10 cellular contexts compared by ENCODE assay signal in the genomic region with DNA sequence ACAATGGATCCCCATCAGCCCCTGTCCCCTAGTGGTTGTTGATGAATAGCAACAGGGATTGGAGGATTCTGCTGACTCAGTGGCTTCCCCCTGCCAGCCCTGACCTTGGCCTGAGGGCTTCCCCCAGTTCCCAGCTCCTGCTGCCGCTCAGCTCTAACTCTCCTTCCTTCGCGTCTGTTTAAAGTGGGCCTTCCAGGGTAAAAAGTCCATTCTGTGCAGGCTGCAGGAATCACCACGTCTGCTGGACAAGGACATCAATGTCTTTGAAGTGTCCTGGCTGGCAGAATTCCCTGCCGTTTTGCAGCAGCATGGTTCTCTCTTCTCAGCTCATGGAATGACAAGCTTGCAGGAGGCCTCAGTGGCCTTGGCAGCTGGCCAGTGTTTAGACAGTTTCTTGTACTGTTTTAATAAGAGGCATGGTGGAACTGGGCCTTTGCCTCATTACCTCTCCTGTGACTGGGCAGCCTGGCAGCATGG.
DNase-seq lines count a peak whose midpoint lies in the region; ATAC-seq and TF ChIP-seq lines count a peak whose summit lies in the region.
"Had no signal": no experiment of that assay in that cellular context is flagged by ENCODE, and none has a peak within 500 bp of the region (broad histone marks: within the 10 kb centered on the region; RNA-seq: fewer than 3 reads in every experiment).

No MANE protein-coding gene starts in this region.

- peak; percentile 68 for DNase-seq in AG20443 (ENCODE audit: low spot score)
- no peak for DNase-seq in HFF-Myc (ENCODE audit: extremely low read depth, low read depth)
- DNase-seq in body of pancreas = peak; percentile 33 to 60 (median 43)
- DNase-seq in left kidney (ENCODE audit: low read depth, low spot score) = peak; percentile 71
- no peak for DNase-seq in COLO829 (ENCODE audit: low spot score)
- DNase-seq in activated CD4-positive, alpha-beta T cell treated with anti-CD3 and anti-CD28 coated beads, Interleukin-2, amount 50 U/mL, for 1 hour = no peak
- DNase-seq in activated T-cell treated with anti-CD3 and anti-CD28 coated beads for 4 hours = no peak
- no peak for DNase-seq in spleen

- H3K4me1 ChIP-seq in body of pancreas (no peaks in the 10 kb centered on the region), spleen (peaks cover 0 to 15% (median 0%) of the 10 kb centered on the region in 6 donors)
- H3K4me1 ChIP-seq: vagina had no signal

- H3K27ac ChIP-seq in body of pancreas = no peak overlapping the region
- H3K27ac ChIP-seq in spleen = no peak overlapping the region
- H3K27ac ChIP-seq: vagina had no signal

- no peak for ATAC-seq in body of pancreas
- ATAC-seq: Panc1 had no signal

- TF ChIP-seq POLR2A in body of pancreas (IDR thresholded peaks at IDR 0.05) = no peak
- no peak for TF ChIP-seq POLR2A in spleen (IDR thresholded peaks at IDR 0.05)

- H3K27me3 ChIP-seq in body of pancreas (no peaks in the 10 kb centered on the region), spleen (replicated peaks in 1 of 7) (no peaks in the 10 kb centered on the region)
- H3K27me3 ChIP-seq: vagina had no signal

- H3K36me3 ChIP-seq in body of pancreas (replicated peaks in 1 of 2; ENCODE audit: insufficient read depth in 1 of 2, low read depth in 2 of 2) (no peaks in the 10 kb centered on the region), spleen (no peaks in the 10 kb centered on the region)
- H3K36me3 ChIP-seq: vagina had no signal

- peak; percentile 60 for TF ChIP-seq CTCF in HFF-Myc (IDR thresholded peaks at IDR 0.05; ENCODE audit: low read depth, low read length, missing control alignments)
- TF ChIP-seq CTCF in body of pancreas (IDR thresholded peaks at IDR 0.05) = no peak
- peak in 1 of 11 experiments; percentile 17 for TF ChIP-seq CTCF in spleen (IDR thresholded peaks at IDR 0.05 in 8 of 11, conservative IDR thresholded peaks at IDR 0.05 in 3 of 11)

- intact Hi-C loops in body of pancreas (cut with DNase I) = no loop called here
- intact Hi-C loops in spleen (cut with DNase I; ENCODE audit: low total_unique reads) = no loop called here

- H3K4me3 ChIP-seq in HFF-Myc (replicated peaks; ENCODE audit: low read depth, low read length) (no peak overlapping the region), body of pancreas (no peak overlapping the region), spleen (no peak overlapping the region)
- H3K4me3 ChIP-seq: vagina had no signal

- 32 to 51% methylated on average over 5 of the region's 5 CpGs for WGBS in body of pancreas, 2 donors
- WGBS in spleen, 5 donors = 47 to 77% (median 66%) methylated on average over 5 of the region's 5 CpGs

- H3K9me3 ChIP-seq in body of pancreas = no peaks in the 10 kb centered on the region
- peaks cover 0 to 4% (median 0%) of the 10 kb centered on the region in 8 donors for H3K9me3 ChIP-seq in spleen
- H3K9me3 ChIP-seq: vagina had no signal

Comparison
In these comparisons a context has a peak if more than half of its experiments do, and no peak if none do; other contexts are left out.
1. DNase-seq: peak in AG20443 (single experiment), body of pancreas (4 of 4) and left kidney (single experiment); none in HFF-Myc (single experiment), COLO829 (single experiment), activated CD4-positive, alpha-beta T cell treated with anti-CD3 and anti-CD28 coated beads, Interleukin-2, amount 50 U/mL, for 1 hour (single experiment), activated T-cell treated with anti-CD3 and anti-CD28 coated beads for 4 hours (single experiment) and spleen (single experiment).